In the genomic region with DNA sequence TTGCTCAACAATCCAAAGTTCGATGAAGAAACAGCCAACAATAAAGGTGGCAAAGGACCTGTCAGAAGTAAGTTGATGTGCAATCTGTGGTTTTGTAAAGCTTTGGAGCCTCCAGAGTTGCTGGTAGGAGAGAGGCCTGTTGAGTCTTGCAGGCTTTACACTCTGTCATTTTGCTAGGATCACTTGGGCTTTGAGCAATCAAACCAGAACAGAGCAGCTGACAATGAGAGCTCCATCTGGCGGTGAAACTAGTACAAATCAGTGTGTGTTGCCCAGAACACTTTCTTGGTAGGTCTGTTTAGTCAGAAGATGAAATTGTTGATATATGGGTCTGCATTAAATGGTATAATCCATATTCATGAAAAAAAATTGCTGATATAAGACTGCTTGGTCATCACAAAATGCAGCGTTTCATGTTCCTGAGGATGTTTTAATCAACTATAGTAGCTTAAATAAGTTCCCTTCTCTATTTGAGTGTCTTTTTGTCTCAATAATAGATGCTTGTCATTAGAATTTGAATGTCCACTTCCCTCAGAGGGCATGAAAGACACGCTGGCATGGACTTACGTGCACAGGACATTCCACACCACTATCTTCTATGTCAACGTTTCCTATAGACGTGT, we compare ENCODE assay signal across 1 cellular context.
TF ChIP-seq lines count a peak whose summit lies in the region.

No MANE protein-coding gene starts in this region.

TF ChIP-seq in K562, 482 proteins besides CTCF, POLR2A, EP300 and RAD21 (continued from another document):
- TF ChIP-seq, protein P1, sequence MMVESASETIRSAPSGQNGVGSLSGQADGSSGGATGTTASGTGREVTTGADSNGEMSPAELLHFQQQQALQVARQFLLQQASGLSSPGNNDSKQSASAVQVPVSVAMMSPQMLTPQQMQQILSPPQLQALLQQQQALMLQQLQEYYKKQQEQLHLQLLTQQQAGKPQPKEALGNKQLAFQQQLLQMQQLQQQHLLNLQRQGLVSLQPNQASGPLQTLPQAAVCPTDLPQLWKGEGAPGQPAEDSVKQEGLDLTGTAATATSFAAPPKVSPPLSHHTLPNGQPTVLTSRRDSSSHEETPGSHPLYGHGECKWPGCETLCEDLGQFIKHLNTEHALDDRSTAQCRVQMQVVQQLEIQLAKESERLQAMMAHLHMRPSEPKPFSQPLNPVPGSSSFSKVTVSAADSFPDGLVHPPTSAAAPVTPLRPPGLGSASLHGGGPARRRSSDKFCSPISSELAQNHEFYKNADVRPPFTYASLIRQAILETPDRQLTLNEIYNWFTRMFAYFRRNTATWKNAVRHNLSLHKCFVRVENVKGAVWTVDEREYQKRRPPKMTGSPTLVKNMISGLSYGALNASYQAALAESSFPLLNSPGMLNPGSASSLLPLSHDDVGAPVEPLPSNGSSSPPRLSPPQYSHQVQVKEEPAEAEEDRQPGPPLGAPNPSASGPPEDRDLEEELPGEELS (CRISPR knock-in tag; IDR thresholded peaks at IDR 0.05; ENCODE audit: borderline replicate concordance): no peak
- TF ChIP-seq DEAF1 (CRISPR knock-in tag; IDR thresholded peaks at IDR 0.05) (peak; percentile 36; the same call in 1 of the 2 replicates), ZNF408 (CRISPR knock-in tag; IDR thresholded peaks at IDR 0.05; ENCODE audit: low read depth) (no peak), CEBPB (tag; IDR thresholded peaks at IDR 0.05) (peak; percentile 67), TEAD2 (tag; IDR thresholded peaks at IDR 0.05) (no peak), E2F3 (CRISPR knock-in tag; IDR thresholded peaks at IDR 0.05) (no peak), SMC3 (conservative IDR thresholded peaks at IDR 0.05; ENCODE audit: insufficient read depth, low read depth, low read length) (peak; percentile 82), ARID1B (IDR thresholded peaks at IDR 0.05) (no peak), MAFK (IDR thresholded peaks at IDR 0.05; ENCODE audit: low read length) (peak; percentile 1; the same call in 1 of the 2 replicates), ARID2 (IDR thresholded peaks at IDR 0.05) (peak; percentile 28; the same call in 1 of the 2 replicates), DPF2 (IDR thresholded peaks at IDR 0.05) (0 out of 2 replicates have a peak, but pooled peaks have one; percentile 12), CEBPG (CRISPR knock-in tag; IDR thresholded peaks at IDR 0.05) (no peak; the same call in 1 of the 2 replicates), CEBPG (tag; conservative IDR thresholded peaks at IDR 0.05 in 1 of 2, IDR thresholded peaks at IDR 0.05 in 1 of 2) (peak; percentile 39 to 67; a peak in 2 of 4 replicates), ZNF584 (CRISPR knock-in tag; IDR thresholded peaks at IDR 0.05; ENCODE audit: low read depth) (no peak), JUND (IDR thresholded peaks at IDR 0.05; ENCODE audit: borderline replicate concordance, low read depth, low read length) (peak; percentile 28; the same call in 1 of the 2 replicates), JUND (tag; IDR thresholded peaks at IDR 0.05; ENCODE audit: borderline replicate concordance, low read depth, low read length) (no peak), CBX2 (IDR thresholded peaks at IDR 0.05; ENCODE audit: insufficient read depth, low read length, poor library complexity, severe bottlenecking) (no peak), ZC3H8 (IDR thresholded peaks at IDR 0.05) (no peak), HNRNPK (IDR thresholded peaks at IDR 0.05; ENCODE audit: low read depth, low read length, poor library complexity, severe bottlenecking) (no peak), ZNF316 (IDR thresholded peaks at IDR 0.05) (peak; percentile 82), RERE (CRISPR knock-in tag; IDR thresholded peaks at IDR 0.05; ENCODE audit: borderline replicate concordance) (no peak), XRCC5 (IDR thresholded peaks at IDR 0.05; ENCODE audit: low read depth, low read length) (0 out of 2 replicates have a peak, but pooled peaks have one; percentile 36), ZNF695 (CRISPR knock-in tag; IDR thresholded peaks at IDR 0.05) (no peak), CBX3 (IDR thresholded peaks at IDR 0.05; ENCODE audit: borderline replicate concordance in 1 of 2, low read length in 2 of 2) (0 out of 3 replicates have a peak, but pooled peaks of 1 of the 2 experiments have one; percentile 36), NFXL1 (CRISPR knock-in tag; IDR thresholded peaks at IDR 0.05) (no peak), MEF2D (tag; conservative IDR thresholded peaks at IDR 0.05; ENCODE audit: low read depth) (no peak), HES1 (IDR thresholded peaks at IDR 0.05; ENCODE audit: low read depth) (no peak), KHSRP (IDR thresholded peaks at IDR 0.05) (no peak), SP1 (CRISPR knock-in tag; IDR thresholded peaks at IDR 0.05) (no peak), MEIS2 (IDR thresholded peaks at IDR 0.05; ENCODE audit: partially characterized antibody) (peak; percentile 7), ZFP36 (IDR thresholded peaks at IDR 0.05; ENCODE audit: low read depth, low read length, partially characterized antibody) (no peak), ZNF217 (CRISPR knock-in tag; IDR thresholded peaks at IDR 0.05) (no peak), HEY1 (CRISPR knock-in tag; IDR thresholded peaks at IDR 0.05; ENCODE audit: borderline replicate concordance) (no peak), ZNF175 (CRISPR knock-in tag; IDR thresholded peaks at IDR 0.05; ENCODE audit: low read depth) (no peak), DLX4 (CRISPR knock-in tag; IDR thresholded peaks at IDR 0.05) (no peak), TRIM28 (IDR thresholded peaks at IDR 0.05) (no peak), DMBX1 (CRISPR knock-in tag; IDR thresholded peaks at IDR 0.05; ENCODE audit: borderline replicate concordance) (no peak), SNIP1 (IDR thresholded peaks at IDR 0.05; ENCODE audit: low read depth) (no peak), SMARCB1 (IDR thresholded peaks at IDR 0.05; ENCODE audit: insufficient read length, low read depth) (no peak), BRCA1 (IDR thresholded peaks at IDR 0.05) (no peak), BRCA1 (CRISPR knock-in tag; IDR thresholded peaks at IDR 0.05) (no peak), ZSCAN29 (IDR thresholded peaks at IDR 0.05) (no peak), BRD4 (IDR thresholded peaks at IDR 0.05) (no peak), POLR2G (IDR thresholded peaks at IDR 0.05; ENCODE audit: low read depth, low read length) (no peak), ZNF324 (CRISPR knock-in tag; IDR thresholded peaks at IDR 0.05) (no peak)
- TF ChIP-seq, protein P2, sequence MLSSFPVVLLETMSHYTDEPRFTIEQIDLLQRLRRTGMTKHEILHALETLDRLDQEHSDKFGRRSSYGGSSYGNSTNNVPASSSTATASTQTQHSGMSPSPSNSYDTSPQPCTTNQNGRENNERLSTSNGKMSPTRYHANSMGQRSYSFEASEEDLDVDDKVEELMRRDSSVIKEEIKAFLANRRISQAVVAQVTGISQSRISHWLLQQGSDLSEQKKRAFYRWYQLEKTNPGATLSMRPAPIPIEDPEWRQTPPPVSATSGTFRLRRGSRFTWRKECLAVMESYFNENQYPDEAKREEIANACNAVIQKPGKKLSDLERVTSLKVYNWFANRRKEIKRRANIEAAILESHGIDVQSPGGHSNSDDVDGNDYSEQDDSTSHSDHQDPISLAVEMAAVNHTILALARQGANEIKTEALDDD (IDR thresholded peaks at IDR 0.05): 0 out of 2 replicates have a peak, but pooled peaks have one; percentile 24
- TF ChIP-seq, protein P3, sequence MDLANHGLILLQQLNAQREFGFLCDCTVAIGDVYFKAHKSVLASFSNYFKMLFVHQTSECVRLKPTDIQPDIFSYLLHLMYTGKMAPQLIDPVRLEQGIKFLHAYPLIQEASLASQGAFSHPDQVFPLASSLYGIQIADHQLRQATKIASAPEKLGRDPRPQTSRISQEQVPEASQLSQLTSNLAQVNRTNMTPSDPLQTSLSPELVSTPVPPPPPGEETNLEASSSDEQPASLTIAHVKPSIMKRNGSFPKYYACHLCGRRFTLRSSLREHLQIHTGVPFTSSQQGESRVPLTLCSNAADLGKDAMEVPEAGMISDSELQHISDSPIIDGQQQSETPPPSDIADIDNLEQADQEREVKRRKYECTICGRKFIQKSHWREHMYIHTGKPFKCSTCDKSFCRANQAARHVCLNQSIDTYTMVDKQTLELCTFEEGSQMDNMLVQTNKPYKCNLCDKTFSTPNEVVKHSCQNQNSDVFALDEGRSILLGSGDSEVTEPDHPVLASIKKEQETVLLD (IDR thresholded peaks at IDR 0.05): no peak
- TF ChIP-seq, protein P4, sequence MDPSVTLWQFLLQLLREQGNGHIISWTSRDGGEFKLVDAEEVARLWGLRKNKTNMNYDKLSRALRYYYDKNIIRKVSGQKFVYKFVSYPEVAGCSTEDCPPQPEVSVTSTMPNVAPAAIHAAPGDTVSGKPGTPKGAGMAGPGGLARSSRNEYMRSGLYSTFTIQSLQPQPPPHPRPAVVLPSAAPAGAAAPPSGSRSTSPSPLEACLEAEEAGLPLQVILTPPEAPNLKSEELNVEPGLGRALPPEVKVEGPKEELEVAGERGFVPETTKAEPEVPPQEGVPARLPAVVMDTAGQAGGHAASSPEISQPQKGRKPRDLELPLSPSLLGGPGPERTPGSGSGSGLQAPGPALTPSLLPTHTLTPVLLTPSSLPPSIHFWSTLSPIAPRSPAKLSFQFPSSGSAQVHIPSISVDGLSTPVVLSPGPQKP (CRISPR knock-in tag; IDR thresholded peaks at IDR 0.05): no peak
